17 cellular contexts compared by ENCODE assay signal in the genomic region with DNA sequence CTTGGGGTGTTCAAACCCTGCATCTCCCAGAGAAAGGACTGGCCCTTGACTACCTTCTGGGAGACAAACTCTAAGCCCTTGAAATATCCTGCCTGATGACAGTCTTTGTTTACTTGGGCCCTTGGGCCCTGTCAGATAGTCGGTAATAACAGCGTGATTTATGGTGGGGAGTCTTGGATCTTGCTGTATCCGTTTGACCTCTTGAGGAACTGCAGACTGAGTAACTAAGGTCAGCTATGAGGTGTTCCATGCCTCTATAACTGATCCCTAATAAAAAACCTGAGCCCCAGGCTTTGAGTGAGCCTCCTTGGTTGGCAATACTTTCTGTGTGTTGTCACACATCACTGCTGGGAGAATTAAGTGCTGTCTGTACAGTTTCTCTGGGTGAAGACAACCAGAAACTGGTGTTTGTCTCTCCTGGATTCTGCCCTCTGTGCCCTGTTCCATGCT. TPM values are rescaled to one million over a fixed set of nuclear protein-coding genes. Genes with fewer than 3 reads are reported as not detected.
A peak's percentile ranks its signal among the peaks of the same experiment; 100 is the strongest.
DNase-seq lines count a peak whose midpoint lies in the region; ATAC-seq, FAIRE-seq and TF ChIP-seq lines count a peak whose summit lies in the region.
"Had no signal": no experiment of that assay in that cellular context is flagged by ENCODE, and none has a peak within 500 bp of the region (broad histone marks: within the 10 kb centered on the region; RNA-seq: fewer than 3 reads in every experiment).

No MANE protein-coding gene starts in this region.

- H2BK5ac ChIP-seq in mesenchymal stem cell (ENCODE audit: low read depth, low read length, poor library complexity, severe bottlenecking), result no peak overlapping the region

- H4K8ac ChIP-seq in mesenchymal stem cell (ENCODE audit: low read length), result no peak overlapping the region

- H3K4me3 ChIP-seq in SJSA1 (no peak overlapping the region), mesenchymal stem cell (ENCODE audit: insufficient read depth in 1 of 2, low read depth in 1 of 2, low read length in 2 of 2) (no peak overlapping the region)
- H3K4me3 ChIP-seq: coronary artery, prostate gland had no signal

- H3K79me1 ChIP-seq in mesenchymal stem cell (replicated peaks; ENCODE audit: low read length, poor library complexity, severe bottlenecking), result no peaks in the 10 kb centered on the region

- H3K27ac ChIP-seq in SJSA1 (0 out of 2 replicates have a peak overlapping the region, but pooled peaks have one; percentile 5), mesenchymal stem cell (ENCODE audit: low read length, poor library complexity, severe bottlenecking) (peak overlapping the region; percentile 65)
- H3K27ac ChIP-seq: coronary artery, KMS-11, prostate gland had no signal

- H3K4me3 Mint-ChIP-seq in natural killer cell, result no peak overlapping the region
- H3K4me3 Mint-ChIP-seq: B cell; stimulated activated naive CD8-positive, alpha-beta T cell treated with anti-CD3 and anti-CD28 coated beads, Interleukin-15, amount 100 ng/mL, for 72 hours; WTC11 had no signal

- no peak overlapping the region for H3K23ac ChIP-seq in mesenchymal stem cell (ENCODE audit: low read length in 2 of 2)

- peaks cover 0 to 2% of the 10 kb centered on the region in 2 donors for H3K27me3 Mint-ChIP-seq in natural killer cell (ENCODE audit: low read depth in 2 of 2)
- H3K27me3 Mint-ChIP-seq: B cell; stimulated activated naive CD8-positive, alpha-beta T cell treated with anti-CD3 and anti-CD28 coated beads, Interleukin-15, amount 100 ng/mL, for 72 hours had no signal

- DNase-seq in Daoy (ENCODE audit: low read depth) (peak; percentile 29), HTR-8/SVneo (ENCODE audit: insufficient read length, low spot score) (peak; percentile 98), SJSA1 (ENCODE audit: low read depth in 1 of 2, low spot score in 2 of 2) (peak in 1 of 2 experiments; percentile 29), mesenchymal stem cell (peak; percentile 85), natural killer cell (no peak)
- no peak for DNase-seq in central memory CD4-positive, alpha-beta T cell
- DNase-seq: NCI-H2171; stimulated activated CD4-positive, alpha-beta T cell treated with anti-CD3 and anti-CD28 coated beads, Interleukin-4, amount 100 ng/mL, for 4 hours; stimulated activated naive CD8-positive, alpha-beta T cell treated with anti-CD3 and anti-CD28 coated beads, Interleukin-15, amount 100 ng/mL, for 72 hours had no signal

- no peak overlapping the region for H2BK120ac ChIP-seq in mesenchymal stem cell (ENCODE audit: low read depth, low read length)

- H3K27ac Mint-ChIP-seq in natural killer cell, result no peak overlapping the region
- H3K27ac Mint-ChIP-seq: B cell; stimulated activated naive CD8-positive, alpha-beta T cell treated with anti-CD3 and anti-CD28 coated beads, Interleukin-15, amount 100 ng/mL, for 72 hours; WTC11 had no signal

- H2AFZ ChIP-seq in mesenchymal stem cell (ENCODE audit: low read depth, low read length), result no peak overlapping the region

- intact Hi-C loops in natural killer cell (cut with micrococcal nuclease), result no loop called here

- no peak overlapping the region for H2AK5ac ChIP-seq in mesenchymal stem cell (ENCODE audit: low read length, severe bottlenecking)

- H3K27me3 ChIP-seq in SJSA1 (replicated peaks) (no peaks in the 10 kb centered on the region), mesenchymal stem cell (ENCODE audit: control insufficient read depth in 1 of 2, insufficient read depth in 1 of 2, low read length in 2 of 2) (no peaks in the 10 kb centered on the region)

- no peaks in the 10 kb centered on the region for H3K4me1 Mint-ChIP-seq in natural killer cell
- H3K4me1 Mint-ChIP-seq: stimulated activated naive CD8-positive, alpha-beta T cell treated with anti-CD3 and anti-CD28 coated beads, Interleukin-15, amount 100 ng/mL, for 72 hours had no signal

- no peak overlapping the region for H3K9ac ChIP-seq in mesenchymal stem cell (ENCODE audit: low read length)
- H3K9ac ChIP-seq: KMS-11 had no signal

- H3K18ac ChIP-seq in mesenchymal stem cell (ENCODE audit: low read depth in 1 of 2, low read length in 2 of 2), result no peak overlapping the region

- H3K4me2 ChIP-seq in mesenchymal stem cell (ENCODE audit: low read length, poor library complexity, severe bottlenecking), result no peak overlapping the region
- H3K4me2 ChIP-seq: KMS-11 had no signal

- H3K9me3 ChIP-seq in SJSA1 (replicated peaks), result no peaks in the 10 kb centered on the region
- H3K9me3 ChIP-seq in mesenchymal stem cell (ENCODE audit: control insufficient read depth, low read length), result peaks cover 4% of the 10 kb centered on the region
- H3K9me3 ChIP-seq: prostate gland had no signal

- H3K36me3 ChIP-seq in SJSA1 (no peaks in the 10 kb centered on the region), mesenchymal stem cell (ENCODE audit: control insufficient read depth in 1 of 2, insufficient read depth in 2 of 2, low read depth in 1 of 2, low read length in 2 of 2) (no peaks in the 10 kb centered on the region)
- H3K36me3 ChIP-seq: prostate gland had no signal

- no peak overlapping the region for H2BK12ac ChIP-seq in mesenchymal stem cell (ENCODE audit: low read length in 2 of 2)

- H3K4me1 ChIP-seq in SJSA1 (replicated peaks) (peaks cover 12% of the 10 kb centered on the region), mesenchymal stem cell (ENCODE audit: control insufficient read depth, insufficient read depth, low read depth, low read length) (peaks cover 24% of the 10 kb centered on the region)
- H3K4me1 ChIP-seq: prostate gland had no signal

- no peak overlapping the region for H3K14ac ChIP-seq in mesenchymal stem cell (ENCODE audit: low read length in 2 of 2)

- H4K91ac ChIP-seq in mesenchymal stem cell (ENCODE audit: low read length), result no peak overlapping the region

- peak; percentile 90 for FAIRE-seq in HTR-8/SVneo (lab: Jason Lieb, UNC)

- 11% methylated on average over 3 of the region's 3 CpGs for WGBS in mesenchymal stem cell

- H2BK15ac ChIP-seq in mesenchymal stem cell (ENCODE audit: low read depth, poor library complexity, severe bottlenecking), result no peak overlapping the region

- H3K9me3 Mint-ChIP-seq in natural killer cell, result no peaks in the 10 kb centered on the region
- H3K9me3 Mint-ChIP-seq: stimulated activated naive CD8-positive, alpha-beta T cell treated with anti-CD3 and anti-CD28 coated beads, Interleukin-15, amount 100 ng/mL, for 72 hours had no signal

- no peaks in the 10 kb centered on the region for H3K36me3 Mint-ChIP-seq in natural killer cell
- H3K36me3 Mint-ChIP-seq: WTC11 had no signal

- H3K4ac ChIP-seq in mesenchymal stem cell (ENCODE audit: low read depth in 1 of 2, low read length in 2 of 2), result no peak overlapping the region

- ATAC-seq in GM19351 (IDR thresholded peaks at IDR 0.05; ENCODE audit: unreplicated experiment), result no peak
- no peak for ATAC-seq in GM18517 (IDR thresholded peaks at IDR 0.05; ENCODE audit: unreplicated experiment)
- ATAC-seq in natural killer cell, result no peak
- ATAC-seq: Right ventricle myocardium inferior; stimulated activated naive CD8-positive, alpha-beta T cell treated with anti-CD3 and anti-CD28 coated beads, Interleukin-15, amount 100 ng/mL, for 72 hours; WTC11 had no signal

- no peak for TF ChIP-seq CTCF in natural killer cell (IDR thresholded peaks at IDR 0.05)

RNA-seq across cellular contexts. Expression of gene ANKRD33B, which starts 56.3 kb away (rescaled TPM):
- total RNA-seq in Daoy (2014; rRNA removed; shearing (Covaris generic)), result 1.5 and 1.7 TPM in 2 replicates
- 10.2 and 10.3 TPM in 2 replicates for total RNA-seq in SJSA1 (2014; rRNA removed; shearing (Covaris generic))
- polyA plus RNA-seq in mesenchymal stem cell (2013, experiment 1 of 2), result 0.64 TPM
- polyA plus RNA-seq in mesenchymal stem cell (2013, experiment 2 of 2), result 0.71 TPM
- total RNA-seq in natural killer cell, result 1 to 10 TPM; 2.4 to 4.3 (median 3.9) TPM

Comparison
In these comparisons a context has a peak if more than half of its experiments do, and no peak if none do; other contexts are left out.
1. DNase-seq: peak in Daoy (single experiment), HTR-8/SVneo (single experiment) and mesenchymal stem cell (single experiment); none in central memory CD4-positive, alpha-beta T cell (single experiment) and natural killer cell (single experiment).